Comparison of ENCODE assay signal across 16 cellular contexts in the genomic region with DNA sequence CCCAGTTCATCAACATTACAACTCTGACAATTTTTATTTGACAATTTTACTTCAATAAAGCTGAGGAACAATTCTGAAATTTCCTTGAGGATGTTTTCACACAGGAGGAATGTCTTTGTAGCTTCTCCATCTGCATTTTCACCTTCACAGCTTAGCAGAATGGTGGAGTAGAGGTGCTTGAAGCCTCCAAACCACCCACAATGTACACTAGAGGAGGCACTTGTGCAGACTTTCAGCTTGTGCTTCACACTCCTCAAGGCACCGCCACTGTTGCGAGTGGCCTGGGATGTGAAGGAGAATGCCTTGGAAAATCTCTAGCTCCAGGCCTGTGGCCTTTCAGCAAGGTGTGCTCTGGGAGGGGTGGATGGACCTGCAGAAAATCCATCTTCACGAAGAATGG.
"Had no signal": no experiment of that assay in that cellular context is flagged by ENCODE, and none has a peak within 500 bp of the region (broad histone marks: within the 10 kb centered on the region; RNA-seq: fewer than 3 reads in every experiment).

No MANE protein-coding gene starts in this region.

- H3K9me3 ChIP-seq: suprapubic skin had no signal

- ATAC-seq: activated CD8-positive, alpha-beta T cell treated with anti-CD3 and anti-CD28 coated beads for 36 hours; activated naive CD8-positive, alpha-beta T cell treated with anti-CD3 and anti-CD28 coated beads, Interleukin-2, amount 50 U/mL, for 24 hours; activated T-cell treated with anti-CD3 and anti-CD28 coated beads, Interleukin-2, amount 50 U/mL, for 72 hours; heart right ventricle; left ventricle myocardium superior; stimulated activated naive CD8-positive, alpha-beta T cell treated with anti-CD3 and anti-CD28 coated beads, Interleukin-15, Interleukin-2, amounts not matched to agents 100 U/mL and 50 U/mL, for 24 hours had no signal

- DNase-seq: activated CD4-positive, alpha-beta T cell treated with anti-CD3 and anti-CD28 coated beads for 4 hours; activated CD8-positive, alpha-beta memory T cell treated with anti-CD3 and anti-CD28 coated beads, Interleukin-2, amount 50 U/mL, for 4 hours; activated CD8-positive, alpha-beta T cell treated with anti-CD3 and anti-CD28 coated beads for 36 hours; activated naive CD4-positive, alpha-beta T cell; activated naive CD8-positive, alpha-beta T cell treated with anti-CD3 and anti-CD28 coated beads, Interleukin-2, amount 50 U/mL, for 24 hours; activated T-cell treated with anti-CD3 and anti-CD28 coated beads, Interleukin-2, amount 50 U/mL, for 72 hours; heart right ventricle; left ventricle myocardium superior; mesenchymal stem cell; nephron progenitor cell; stimulated activated CD4-positive, alpha-beta T cell treated with anti-CD3 and anti-CD28 coated beads, Interleukin-12 subunit alpha, Interleukin-12 subunit beta, amount 100 ng/mL, for 4 hours; stimulated activated naive CD8-positive, alpha-beta T cell treated with anti-CD3 and anti-CD28 coated beads, Interleukin-15, Interleukin-2, amounts not matched to agents 100 U/mL and 50 U/mL, for 24 hours; T-helper 9 cell had no signal

- H3K27ac ChIP-seq: cardiac muscle cell, heart right ventricle, suprapubic skin, VCaP had no signal

- H3K27me3 ChIP-seq: heart right ventricle, suprapubic skin had no signal

- H3K4me1 ChIP-seq: heart right ventricle, suprapubic skin had no signal

- H3K36me3 ChIP-seq: cardiac muscle cell, heart right ventricle, suprapubic skin had no signal

- H3K4me3 ChIP-seq: cardiac muscle cell, heart right ventricle, suprapubic skin had no signal
